In the genomic region with DNA sequence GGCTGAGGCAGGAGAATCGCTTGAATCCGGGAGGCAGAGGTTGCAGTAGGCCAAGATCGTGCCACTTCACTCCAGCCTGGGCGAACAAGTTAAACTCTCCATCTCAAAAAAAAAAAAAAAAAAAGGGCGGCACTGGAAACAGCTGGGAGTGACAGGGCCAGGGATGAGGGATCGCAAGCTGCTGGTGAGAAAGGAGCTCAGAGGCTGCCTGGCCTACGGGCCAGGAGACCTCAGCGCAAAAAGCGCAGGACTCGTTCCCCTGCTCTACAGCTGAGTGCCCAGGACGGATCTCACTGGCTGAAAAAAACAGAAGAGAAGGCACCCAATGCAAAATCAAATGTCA, we compare ENCODE assay signal across 1 cellular context.
TF ChIP-seq lines count a peak whose summit lies in the region.

No MANE protein-coding gene starts in this region.

TF ChIP-seq in K562, 482 proteins besides CTCF, POLR2A, EP300 and RAD21 (continued from another document):
- TF ChIP-seq NR1H2 (CRISPR knock-in tag; IDR thresholded peaks at IDR 0.05) (no peak), ZNF184 (CRISPR knock-in tag; IDR thresholded peaks at IDR 0.05) (no peak), ZNF384 (IDR thresholded peaks at IDR 0.05; ENCODE audit: low read depth, low read length) (peak; percentile 76), EHMT2 (IDR thresholded peaks at IDR 0.05) (no peak), KLF6 (CRISPR knock-in tag; IDR thresholded peaks at IDR 0.05; ENCODE audit: borderline replicate concordance) (no peak), NCOR1 (IDR thresholded peaks at IDR 0.05) (no peak), ZNF134 (CRISPR knock-in tag; conservative IDR thresholded peaks at IDR 0.05) (no peak), SPI1 (IDR thresholded peaks at IDR 0.05; ENCODE audit: borderline replicate concordance, low read depth, low read length) (no peak), HNRNPLL (IDR thresholded peaks at IDR 0.05; ENCODE audit: low read depth, low read length, poor library complexity, severe bottlenecking) (peak; percentile 62)
- TF ChIP-seq, protein P1, sequence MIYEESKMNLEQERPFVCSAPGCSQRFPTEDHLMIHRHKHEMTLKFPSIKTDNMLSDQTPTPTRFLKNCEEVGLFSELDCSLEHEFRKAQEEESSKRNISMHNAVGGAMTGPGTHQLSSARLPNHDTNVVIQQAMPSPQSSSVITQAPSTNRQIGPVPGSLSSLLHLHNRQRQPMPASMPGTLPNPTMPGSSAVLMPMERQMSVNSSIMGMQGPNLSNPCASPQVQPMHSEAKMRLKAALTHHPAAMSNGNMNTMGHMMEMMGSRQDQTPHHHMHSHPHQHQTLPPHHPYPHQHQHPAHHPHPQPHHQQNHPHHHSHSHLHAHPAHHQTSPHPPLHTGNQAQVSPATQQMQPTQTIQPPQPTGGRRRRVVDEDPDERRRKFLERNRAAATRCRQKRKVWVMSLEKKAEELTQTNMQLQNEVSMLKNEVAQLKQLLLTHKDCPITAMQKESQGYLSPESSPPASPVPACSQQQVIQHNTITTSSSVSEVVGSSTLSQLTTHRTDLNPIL (CRISPR knock-in tag; IDR thresholded peaks at IDR 0.05), result no peak
- TF ChIP-seq, protein P2, sequence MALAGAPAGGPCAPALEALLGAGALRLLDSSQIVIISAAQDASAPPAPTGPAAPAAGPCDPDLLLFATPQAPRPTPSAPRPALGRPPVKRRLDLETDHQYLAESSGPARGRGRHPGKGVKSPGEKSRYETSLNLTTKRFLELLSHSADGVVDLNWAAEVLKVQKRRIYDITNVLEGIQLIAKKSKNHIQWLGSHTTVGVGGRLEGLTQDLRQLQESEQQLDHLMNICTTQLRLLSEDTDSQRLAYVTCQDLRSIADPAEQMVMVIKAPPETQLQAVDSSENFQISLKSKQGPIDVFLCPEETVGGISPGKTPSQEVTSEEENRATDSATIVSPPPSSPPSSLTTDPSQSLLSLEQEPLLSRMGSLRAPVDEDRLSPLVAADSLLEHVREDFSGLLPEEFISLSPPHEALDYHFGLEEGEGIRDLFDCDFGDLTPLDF (CRISPR knock-in tag; IDR thresholded peaks at IDR 0.05), result no peak
- TF ChIP-seq, protein P3, sequence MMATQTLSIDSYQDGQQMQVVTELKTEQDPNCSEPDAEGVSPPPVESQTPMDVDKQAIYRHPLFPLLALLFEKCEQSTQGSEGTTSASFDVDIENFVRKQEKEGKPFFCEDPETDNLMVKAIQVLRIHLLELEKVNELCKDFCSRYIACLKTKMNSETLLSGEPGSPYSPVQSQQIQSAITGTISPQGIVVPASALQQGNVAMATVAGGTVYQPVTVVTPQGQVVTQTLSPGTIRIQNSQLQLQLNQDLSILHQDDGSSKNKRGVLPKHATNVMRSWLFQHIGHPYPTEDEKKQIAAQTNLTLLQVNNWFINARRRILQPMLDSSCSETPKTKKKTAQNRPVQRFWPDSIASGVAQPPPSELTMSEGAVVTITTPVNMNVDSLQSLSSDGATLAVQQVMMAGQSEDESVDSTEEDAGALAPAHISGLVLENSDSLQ (IDR thresholded peaks at IDR 0.05), result peak; percentile 33; the same call in 1 of the 2 replicates
